In the genomic region with DNA sequence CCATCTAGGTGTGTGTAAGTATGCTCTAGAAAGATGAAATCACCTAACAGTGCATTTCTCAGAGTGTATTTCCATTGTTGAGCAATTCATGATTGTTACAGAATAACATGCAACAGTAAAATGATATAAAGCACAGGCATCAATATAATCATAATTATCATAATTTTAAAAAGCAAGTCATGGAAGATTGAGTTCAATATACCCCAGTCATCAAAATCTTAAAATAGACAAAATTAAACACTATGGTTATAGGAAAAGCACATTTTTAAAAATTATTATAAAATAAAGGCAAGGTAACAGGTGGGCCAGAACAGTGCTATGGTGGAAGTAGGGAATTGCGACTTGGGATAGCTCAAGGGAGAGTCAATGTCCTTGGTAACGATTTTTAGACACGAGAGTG, we compare ENCODE assay signal across 25 cellular contexts.
"Had no signal": no experiment of that assay in that cellular context is flagged by ENCODE, and none has a peak within 500 bp of the region (broad histone marks: within the 10 kb centered on the region; RNA-seq: fewer than 3 reads in every experiment).

No MANE protein-coding gene starts in this region.

- H3K27ac ChIP-seq: neural progenitor cell, ovary, parathyroid adenoma, psoas muscle, sigmoid colon, stomach, thoracic aorta, thyroid gland, tibial nerve, upper lobe of left lung, uterus had no signal

- H3K4me3 ChIP-seq: neural progenitor cell, ovary, psoas muscle, sigmoid colon, stomach, thoracic aorta, thyroid gland, tibial nerve, upper lobe of left lung, uterus had no signal

- H3K4me2 ChIP-seq: neural progenitor cell had no signal

- H3K79me2 ChIP-seq: parathyroid adenoma had no signal

- FAIRE-seq: small intestine had no signal

- H3K27me3 ChIP-seq: neural progenitor cell, ovary, sigmoid colon, stomach, thyroid gland, tibial nerve, upper lobe of left lung, uterus had no signal

- H3K4me1 ChIP-seq: neural progenitor cell, parathyroid adenoma, psoas muscle, sigmoid colon, stomach, thyroid gland, tibial nerve, upper lobe of left lung, uterus had no signal

- H3K9me3 ChIP-seq: ovary, psoas muscle, sigmoid colon, stomach, thoracic aorta, thyroid gland, upper lobe of left lung, uterus had no signal

- H3K9ac ChIP-seq: neural progenitor cell, parathyroid adenoma had no signal

- H3K36me3 ChIP-seq: neural progenitor cell, ovary, sigmoid colon, stomach, thoracic aorta, thyroid gland, tibial nerve, upper lobe of left lung, uterus had no signal

- H2AFZ ChIP-seq: neural progenitor cell, parathyroid adenoma had no signal

- ATAC-seq: naive thymus-derived CD4-positive, alpha-beta T cell; psoas muscle; right cardiac atrium; stimulated activated effector memory CD8-positive, alpha-beta T cell treated with anti-CD3 and anti-CD28 coated beads, Interleukin-12 subunit alpha, Interleukin-12 subunit beta, amount 100 ng/mL, for 72 hours; stimulated activated naive B cell treated with anti-CD40 and anti-IgM and Interleukin-4, amounts not matched to agents 10 μg/mL and 1 μg/mL and 100 μg/mL, for 72 hours had no signal

- DNase-seq: naive thymus-derived CD4-positive, alpha-beta T cell; natural killer cell; occipital lobe; ovary; posterior cingulate gyrus; psoas muscle; right cardiac atrium; sigmoid colon; small intestine; stimulated activated CD4-positive, alpha-beta T cell treated with anti-CD3 and anti-CD28 coated beads, Interleukin-15, amount 100 ng/mL, for 24 hours; stimulated activated CD4-positive, alpha-beta T cell treated with anti-CD3 and anti-CD28 coated beads, Interleukin-2, amount 100 ng/mL, for 24 hours; stimulated activated CD4-positive, alpha-beta T cell treated with anti-CD3 and anti-CD28 coated beads, Interleukin-2, amount 100 ng/mL, for 48 hours; stimulated activated CD4-positive, alpha-beta T cell treated with anti-CD3 and anti-CD28 coated beads, Interleukin-4, amount 100 ng/mL, for 24 hours; stimulated activated naive B cell treated with anti-CD40 and anti-IgM and Interleukin-4, amounts not matched to agents 10 μg/mL and 1 μg/mL and 100 μg/mL, for 72 hours; stimulated activated naive CD4-positive, alpha-beta T cell treated with Interleukin-2 at 50 U/mL for 16 hours; stomach; thyroid gland; trophoblast cell; upper lobe of left lung; uterus had no signal
